Comparison of ENCODE assay signal across 28 cellular contexts in genomic region chr19:11971045-11971444, GRCh38.
"Had no signal": no experiment of that assay in that cellular context is flagged by ENCODE, and none has a peak within 500 bp of the region (broad histone marks: within the 10 kb centered on the region; RNA-seq: fewer than 3 reads in every experiment).

No MANE protein-coding gene starts in this region.

- H3K4me1 ChIP-seq: neural progenitor cell had no signal

- DNase-seq: activated B cell treated with CpG ODN at 0.5 μM for 24 hours; activated CD4-positive, alpha-beta T cell treated with anti-CD3 and anti-CD28 coated beads for 4 hours; activated CD4-positive, alpha-beta T cell treated with anti-CD3 and anti-CD28 coated beads, Interleukin-2, amount 50 U/mL, for 4 hours; activated effector memory CD4-positive, alpha-beta T cell treated with anti-CD3 and anti-CD28 coated beads, Interleukin-2, amount 50 U/mL, for 16 hours; activated naive CD4-positive, alpha-beta T cell treated with anti-CD3 and anti-CD28 coated beads for 36 hours; activated naive CD8-positive, alpha-beta T cell treated with anti-CD3 and anti-CD28 coated beads, Interleukin-2, amount 10 ng/mL, durations not matched to agents 7 days and 5 days; activated T-cell treated with anti-CD3 and anti-CD28 coated beads for 4 hours; brain microvascular endothelial cell; caudate nucleus; cortex of kidney; endodermal cell; foreskin fibroblast; heart left ventricle; immature natural killer cell; kidney; left colon; mesenchymal stem cell; natural killer cell; posterior cingulate gyrus; right cardiac atrium; stimulated activated CD4-positive, alpha-beta T cell treated with anti-CD3 and anti-CD28 coated beads, Interleukin-2, amount 100 ng/mL, for 48 hours; T-helper 17 cell; T1000 had no signal

- H3K27me3 ChIP-seq: ascending aorta, brain microvascular endothelial cell, heart left ventricle, upper lobe of left lung had no signal

- H2AFZ ChIP-seq: neural progenitor cell had no signal

- ATAC-seq: esophagus mucosa, heart left ventricle, left colon, natural killer cell, right cardiac atrium, T-helper 17 cell had no signal

- H3K9ac ChIP-seq: neural progenitor cell had no signal

- H3K4me2 ChIP-seq: neural progenitor cell had no signal

- H3K27me3 Mint-ChIP-seq: activated B cell treated with CpG ODN at 0.5 μM for 24 hours; stimulated activated naive CD8-positive, alpha-beta T cell treated with anti-CD3 and anti-CD28 coated beads, Interleukin-15, Interleukin-2, amounts not matched to agents 100 ng/mL and 50 ng/mL, for 24 hours; T-helper 17 cell had no signal

- H3K9me3 Mint-ChIP-seq: natural killer cell had no signal

- H3K4me3 Mint-ChIP-seq: activated B cell treated with CpG ODN at 0.5 μM for 24 hours; activated naive CD4-positive, alpha-beta T cell treated with anti-CD3 and anti-CD28 coated beads for 36 hours; activated naive CD8-positive, alpha-beta T cell treated with anti-CD3 and anti-CD28 coated beads, Interleukin-2, amount 10 ng/mL, durations not matched to agents 7 days and 5 days; endodermal cell; natural killer cell; neural progenitor cell; stimulated activated naive CD8-positive, alpha-beta T cell treated with anti-CD3 and anti-CD28 coated beads, Interleukin-15, Interleukin-2, amounts not matched to agents 100 ng/mL and 50 ng/mL, for 24 hours; T-helper 17 cell had no signal

- H3K27ac ChIP-seq: ascending aorta, brain microvascular endothelial cell, neural progenitor cell, upper lobe of left lung had no signal

- H3K4me1 Mint-ChIP-seq: activated naive CD8-positive, alpha-beta T cell treated with anti-CD3 and anti-CD28 coated beads, Interleukin-2, amount 10 ng/mL, durations not matched to agents 7 days and 5 days; neural progenitor cell had no signal

- H3K36me3 Mint-ChIP-seq: natural killer cell had no signal

- H3K36me3 ChIP-seq: brain microvascular endothelial cell, neural progenitor cell, upper lobe of left lung had no signal

- H3K4me3 ChIP-seq: ascending aorta, heart left ventricle, neural progenitor cell, upper lobe of left lung had no signal

- H3K27ac Mint-ChIP-seq: activated B cell treated with CpG ODN at 0.5 μM for 24 hours; activated naive CD4-positive, alpha-beta T cell treated with anti-CD3 and anti-CD28 coated beads for 36 hours; activated naive CD8-positive, alpha-beta T cell treated with anti-CD3 and anti-CD28 coated beads, Interleukin-2, amount 10 ng/mL, durations not matched to agents 7 days and 5 days; endodermal cell; natural killer cell; neural progenitor cell; stimulated activated naive CD8-positive, alpha-beta T cell treated with anti-CD3 and anti-CD28 coated beads, Interleukin-15, Interleukin-2, amounts not matched to agents 100 ng/mL and 50 ng/mL, for 24 hours; T-helper 17 cell had no signal
